In the genomic region with DNA sequence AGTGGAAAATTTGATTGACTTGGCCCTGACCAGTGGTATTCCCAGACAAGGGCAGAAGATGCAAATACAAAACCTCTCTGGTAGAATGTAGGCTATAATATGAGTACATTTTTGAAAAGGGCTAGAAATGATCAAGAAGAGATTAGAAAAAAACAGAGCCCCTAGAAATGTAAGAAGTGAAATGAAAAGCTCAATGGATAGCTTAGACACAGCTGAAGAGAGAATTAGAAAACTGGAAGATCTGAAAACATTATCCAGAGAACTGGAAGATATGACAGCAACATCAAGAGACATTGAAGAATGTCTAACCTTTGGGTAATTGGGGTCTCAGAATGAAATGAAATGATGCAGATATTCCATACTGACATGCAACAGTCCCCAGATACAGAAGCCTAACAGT, we compare ENCODE assay signal across 2 cellular contexts.
TF ChIP-seq lines count a peak whose summit lies in the region.

No MANE protein-coding gene starts in this region.

TF ChIP-seq in SK-N-SH, 30 proteins besides CTCF, POLR2A, EP300 and RAD21 (continued from another document):
- TF ChIP-seq MAX (IDR thresholded peaks at IDR 0.05; ENCODE audit: low read depth) (no peak), SMC3 (IDR thresholded peaks at IDR 0.05; ENCODE audit: low read depth, low read length) (no peak), SIN3A (IDR thresholded peaks at IDR 0.05; ENCODE audit: borderline replicate concordance, low read depth, low read length) (no peak), CHD2 (IDR thresholded peaks at IDR 0.05; ENCODE audit: low read length, partially characterized antibody) (no peak), NFIC (IDR thresholded peaks at IDR 0.05; ENCODE audit: borderline replicate concordance) (no peak), PBX3 (IDR thresholded peaks at IDR 0.05) (no peak)
- TF ChIP-seq, protein P1, sequence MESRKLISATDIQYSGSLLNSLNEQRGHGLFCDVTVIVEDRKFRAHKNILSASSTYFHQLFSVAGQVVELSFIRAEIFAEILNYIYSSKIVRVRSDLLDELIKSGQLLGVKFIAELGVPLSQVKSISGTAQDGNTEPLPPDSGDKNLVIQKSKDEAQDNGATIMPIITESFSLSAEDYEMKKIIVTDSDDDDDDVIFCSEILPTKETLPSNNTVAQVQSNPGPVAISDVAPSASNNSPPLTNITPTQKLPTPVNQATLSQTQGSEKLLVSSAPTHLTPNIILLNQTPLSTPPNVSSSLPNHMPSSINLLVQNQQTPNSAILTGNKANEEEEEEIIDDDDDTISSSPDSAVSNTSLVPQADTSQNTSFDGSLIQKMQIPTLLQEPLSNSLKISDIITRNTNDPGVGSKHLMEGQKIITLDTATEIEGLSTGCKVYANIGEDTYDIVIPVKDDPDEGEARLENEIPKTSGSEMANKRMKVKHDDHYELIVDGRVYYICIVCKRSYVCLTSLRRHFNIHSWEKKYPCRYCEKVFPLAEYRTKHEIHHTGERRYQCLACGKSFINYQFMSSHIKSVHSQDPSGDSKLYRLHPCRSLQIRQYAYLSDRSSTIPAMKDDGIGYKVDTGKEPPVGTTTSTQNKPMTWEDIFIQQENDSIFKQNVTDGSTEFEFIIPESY (IDR thresholded peaks at IDR 0.05; ENCODE audit: borderline replicate concordance, low read depth): no peak
- TF ChIP-seq, protein P2, sequence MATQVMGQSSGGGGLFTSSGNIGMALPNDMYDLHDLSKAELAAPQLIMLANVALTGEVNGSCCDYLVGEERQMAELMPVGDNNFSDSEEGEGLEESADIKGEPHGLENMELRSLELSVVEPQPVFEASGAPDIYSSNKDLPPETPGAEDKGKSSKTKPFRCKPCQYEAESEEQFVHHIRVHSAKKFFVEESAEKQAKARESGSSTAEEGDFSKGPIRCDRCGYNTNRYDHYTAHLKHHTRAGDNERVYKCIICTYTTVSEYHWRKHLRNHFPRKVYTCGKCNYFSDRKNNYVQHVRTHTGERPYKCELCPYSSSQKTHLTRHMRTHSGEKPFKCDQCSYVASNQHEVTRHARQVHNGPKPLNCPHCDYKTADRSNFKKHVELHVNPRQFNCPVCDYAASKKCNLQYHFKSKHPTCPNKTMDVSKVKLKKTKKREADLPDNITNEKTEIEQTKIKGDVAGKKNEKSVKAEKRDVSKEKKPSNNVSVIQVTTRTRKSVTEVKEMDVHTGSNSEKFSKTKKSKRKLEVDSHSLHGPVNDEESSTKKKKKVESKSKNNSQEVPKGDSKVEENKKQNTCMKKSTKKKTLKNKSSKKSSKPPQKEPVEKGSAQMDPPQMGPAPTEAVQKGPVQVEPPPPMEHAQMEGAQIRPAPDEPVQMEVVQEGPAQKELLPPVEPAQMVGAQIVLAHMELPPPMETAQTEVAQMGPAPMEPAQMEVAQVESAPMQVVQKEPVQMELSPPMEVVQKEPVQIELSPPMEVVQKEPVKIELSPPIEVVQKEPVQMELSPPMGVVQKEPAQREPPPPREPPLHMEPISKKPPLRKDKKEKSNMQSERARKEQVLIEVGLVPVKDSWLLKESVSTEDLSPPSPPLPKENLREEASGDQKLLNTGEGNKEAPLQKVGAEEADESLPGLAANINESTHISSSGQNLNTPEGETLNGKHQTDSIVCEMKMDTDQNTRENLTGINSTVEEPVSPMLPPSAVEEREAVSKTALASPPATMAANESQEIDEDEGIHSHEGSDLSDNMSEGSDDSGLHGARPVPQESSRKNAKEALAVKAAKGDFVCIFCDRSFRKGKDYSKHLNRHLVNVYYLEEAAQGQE (IDR thresholded peaks at IDR 0.05; ENCODE audit: low read depth, low read length): no peak
TF ChIP-seq in SK-N-SH: peak in this region for 0.

TF ChIP-seq in K562, 482 proteins besides CTCF, POLR2A, EP300 and RAD21 (continued from another document and continues in another):
- TF ChIP-seq TFE3 (CRISPR knock-in tag; IDR thresholded peaks at IDR 0.05) (no peak), MCM7 (IDR thresholded peaks at IDR 0.05) (no peak), RBM25 (IDR thresholded peaks at IDR 0.05; ENCODE audit: low read depth, low read length, severe bottlenecking) (peak; percentile 53), CCAR2 (IDR thresholded peaks at IDR 0.05; ENCODE audit: low read depth, low read length) (no peak), PPARD (CRISPR knock-in tag; IDR thresholded peaks at IDR 0.05) (no peak), CREM (IDR thresholded peaks at IDR 0.05; ENCODE audit: low read depth) (no peak), ZFP30 (CRISPR knock-in tag; IDR thresholded peaks at IDR 0.05; ENCODE audit: borderline replicate concordance) (peak; percentile 81; the same call in 1 of the 2 replicates), ZBTB12 (CRISPR knock-in tag; IDR thresholded peaks at IDR 0.05) (no peak), RB1 (IDR thresholded peaks at IDR 0.05; ENCODE audit: low read depth) (no peak), ZNF507 (tag; conservative IDR thresholded peaks at IDR 0.05) (no peak; the same call in 1 of the 2 replicates), HSF4 (CRISPR knock-in tag; IDR thresholded peaks at IDR 0.05; ENCODE audit: borderline replicate concordance) (no peak), ETV1 (tag; conservative IDR thresholded peaks at IDR 0.05; ENCODE audit: low read depth) (no peak), KDM5B (IDR thresholded peaks at IDR 0.05; ENCODE audit: insufficient replicate concordance, low read depth, low read length) (no peak)
- TF ChIP-seq, protein P3, sequence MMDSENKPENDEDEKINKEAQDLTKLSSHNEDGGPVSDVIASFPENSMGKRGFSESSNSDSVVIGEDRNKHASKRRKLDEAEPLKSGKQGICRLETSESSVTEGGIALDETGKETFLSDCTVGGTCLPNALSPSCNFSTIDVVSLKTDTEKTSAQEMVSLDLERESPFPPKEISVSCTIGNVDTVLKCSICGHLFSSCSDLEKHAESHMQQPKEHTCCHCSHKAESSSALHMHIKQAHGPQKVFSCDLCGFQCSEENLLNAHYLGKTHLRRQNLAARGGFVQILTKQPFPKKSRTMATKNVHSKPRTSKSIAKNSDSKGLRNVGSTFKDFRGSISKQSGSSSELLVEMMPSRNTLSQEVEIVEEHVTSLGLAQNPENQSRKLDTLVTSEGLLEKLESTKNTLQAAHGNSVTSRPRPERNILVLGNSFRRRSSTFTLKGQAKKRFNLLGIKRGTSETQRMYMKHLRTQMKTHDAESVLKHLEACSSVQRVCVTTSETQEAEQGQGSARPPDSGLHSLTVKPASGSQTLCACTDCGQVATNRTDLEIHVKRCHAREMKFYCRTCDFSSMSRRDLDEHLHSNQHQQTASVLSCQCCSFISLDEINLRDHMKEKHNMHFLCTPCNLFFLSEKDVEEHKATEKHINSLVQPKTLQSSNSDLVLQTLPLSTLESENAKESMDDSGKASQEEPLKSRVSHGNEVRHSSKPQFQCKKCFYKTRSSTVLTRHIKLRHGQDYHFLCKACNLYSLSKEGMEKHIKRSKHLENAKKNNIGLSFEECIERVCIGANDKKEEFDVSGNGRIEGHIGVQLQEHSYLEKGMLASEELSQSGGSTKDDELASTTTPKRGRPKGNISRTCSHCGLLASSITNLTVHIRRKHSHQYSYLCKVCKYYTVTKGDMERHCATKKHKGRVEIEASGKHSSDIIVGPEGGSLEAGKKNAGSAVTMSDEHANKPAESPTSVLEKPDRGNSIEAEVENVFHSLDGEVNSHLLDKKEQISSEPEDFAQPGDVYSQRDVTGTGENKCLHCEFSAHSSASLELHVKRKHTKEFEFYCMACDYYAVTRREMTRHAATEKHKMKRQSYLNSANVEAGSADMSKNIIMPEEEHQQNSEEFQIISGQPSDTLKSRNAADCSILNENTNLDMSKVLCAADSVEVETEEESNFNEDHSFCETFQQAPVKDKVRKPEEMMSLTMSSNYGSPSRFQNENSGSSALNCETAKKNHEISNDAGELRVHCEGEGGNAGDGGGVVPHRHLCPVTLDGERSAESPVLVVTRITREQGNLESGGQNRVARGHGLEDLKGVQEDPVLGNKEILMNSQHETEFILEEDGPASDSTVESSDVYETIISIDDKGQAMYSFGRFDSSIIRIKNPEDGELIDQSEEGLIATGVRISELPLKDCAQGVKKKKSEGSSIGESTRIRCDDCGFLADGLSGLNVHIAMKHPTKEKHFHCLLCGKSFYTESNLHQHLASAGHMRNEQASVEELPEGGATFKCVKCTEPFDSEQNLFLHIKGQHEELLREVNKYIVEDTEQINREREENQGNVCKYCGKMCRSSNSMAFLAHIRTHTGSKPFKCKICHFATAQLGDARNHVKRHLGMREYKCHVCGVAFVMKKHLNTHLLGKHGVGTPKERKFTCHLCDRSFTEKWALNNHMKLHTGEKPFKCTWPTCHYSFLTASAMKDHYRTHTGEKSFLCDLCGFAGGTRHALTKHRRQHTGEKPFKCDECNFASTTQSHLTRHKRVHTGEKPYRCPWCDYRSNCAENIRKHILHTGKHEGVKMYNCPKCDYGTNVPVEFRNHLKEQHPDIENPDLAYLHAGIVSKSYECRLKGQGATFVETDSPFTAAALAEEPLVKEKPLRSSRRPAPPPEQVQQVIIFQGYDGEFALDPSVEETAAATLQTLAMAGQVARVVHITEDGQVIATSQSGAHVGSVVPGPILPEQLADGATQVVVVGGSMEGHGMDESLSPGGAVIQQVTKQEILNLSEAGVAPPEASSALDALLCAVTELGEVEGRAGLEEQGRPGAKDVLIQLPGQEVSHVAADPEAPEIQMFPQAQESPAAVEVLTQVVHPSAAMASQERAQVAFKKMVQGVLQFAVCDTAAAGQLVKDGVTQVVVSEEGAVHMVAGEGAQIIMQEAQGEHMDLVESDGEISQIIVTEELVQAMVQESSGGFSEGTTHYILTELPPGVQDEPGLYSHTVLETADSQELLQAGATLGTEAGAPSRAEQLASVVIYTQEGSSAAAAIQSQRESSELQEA (IDR thresholded peaks at IDR 0.05; ENCODE audit: low read depth): no peak
- TF ChIP-seq, protein P4, sequence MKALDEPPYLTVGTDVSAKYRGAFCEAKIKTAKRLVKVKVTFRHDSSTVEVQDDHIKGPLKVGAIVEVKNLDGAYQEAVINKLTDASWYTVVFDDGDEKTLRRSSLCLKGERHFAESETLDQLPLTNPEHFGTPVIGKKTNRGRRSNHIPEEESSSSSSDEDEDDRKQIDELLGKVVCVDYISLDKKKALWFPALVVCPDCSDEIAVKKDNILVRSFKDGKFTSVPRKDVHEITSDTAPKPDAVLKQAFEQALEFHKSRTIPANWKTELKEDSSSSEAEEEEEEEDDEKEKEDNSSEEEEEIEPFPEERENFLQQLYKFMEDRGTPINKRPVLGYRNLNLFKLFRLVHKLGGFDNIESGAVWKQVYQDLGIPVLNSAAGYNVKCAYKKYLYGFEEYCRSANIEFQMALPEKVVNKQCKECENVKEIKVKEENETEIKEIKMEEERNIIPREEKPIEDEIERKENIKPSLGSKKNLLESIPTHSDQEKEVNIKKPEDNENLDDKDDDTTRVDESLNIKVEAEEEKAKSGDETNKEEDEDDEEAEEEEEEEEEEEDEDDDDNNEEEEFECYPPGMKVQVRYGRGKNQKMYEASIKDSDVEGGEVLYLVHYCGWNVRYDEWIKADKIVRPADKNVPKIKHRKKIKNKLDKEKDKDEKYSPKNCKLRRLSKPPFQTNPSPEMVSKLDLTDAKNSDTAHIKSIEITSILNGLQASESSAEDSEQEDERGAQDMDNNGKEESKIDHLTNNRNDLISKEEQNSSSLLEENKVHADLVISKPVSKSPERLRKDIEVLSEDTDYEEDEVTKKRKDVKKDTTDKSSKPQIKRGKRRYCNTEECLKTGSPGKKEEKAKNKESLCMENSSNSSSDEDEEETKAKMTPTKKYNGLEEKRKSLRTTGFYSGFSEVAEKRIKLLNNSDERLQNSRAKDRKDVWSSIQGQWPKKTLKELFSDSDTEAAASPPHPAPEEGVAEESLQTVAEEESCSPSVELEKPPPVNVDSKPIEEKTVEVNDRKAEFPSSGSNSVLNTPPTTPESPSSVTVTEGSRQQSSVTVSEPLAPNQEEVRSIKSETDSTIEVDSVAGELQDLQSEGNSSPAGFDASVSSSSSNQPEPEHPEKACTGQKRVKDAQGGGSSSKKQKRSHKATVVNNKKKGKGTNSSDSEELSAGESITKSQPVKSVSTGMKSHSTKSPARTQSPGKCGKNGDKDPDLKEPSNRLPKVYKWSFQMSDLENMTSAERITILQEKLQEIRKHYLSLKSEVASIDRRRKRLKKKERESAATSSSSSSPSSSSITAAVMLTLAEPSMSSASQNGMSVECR (CRISPR knock-in tag; IDR thresholded peaks at IDR 0.05): no peak
- TF ChIP-seq, protein P5, sequence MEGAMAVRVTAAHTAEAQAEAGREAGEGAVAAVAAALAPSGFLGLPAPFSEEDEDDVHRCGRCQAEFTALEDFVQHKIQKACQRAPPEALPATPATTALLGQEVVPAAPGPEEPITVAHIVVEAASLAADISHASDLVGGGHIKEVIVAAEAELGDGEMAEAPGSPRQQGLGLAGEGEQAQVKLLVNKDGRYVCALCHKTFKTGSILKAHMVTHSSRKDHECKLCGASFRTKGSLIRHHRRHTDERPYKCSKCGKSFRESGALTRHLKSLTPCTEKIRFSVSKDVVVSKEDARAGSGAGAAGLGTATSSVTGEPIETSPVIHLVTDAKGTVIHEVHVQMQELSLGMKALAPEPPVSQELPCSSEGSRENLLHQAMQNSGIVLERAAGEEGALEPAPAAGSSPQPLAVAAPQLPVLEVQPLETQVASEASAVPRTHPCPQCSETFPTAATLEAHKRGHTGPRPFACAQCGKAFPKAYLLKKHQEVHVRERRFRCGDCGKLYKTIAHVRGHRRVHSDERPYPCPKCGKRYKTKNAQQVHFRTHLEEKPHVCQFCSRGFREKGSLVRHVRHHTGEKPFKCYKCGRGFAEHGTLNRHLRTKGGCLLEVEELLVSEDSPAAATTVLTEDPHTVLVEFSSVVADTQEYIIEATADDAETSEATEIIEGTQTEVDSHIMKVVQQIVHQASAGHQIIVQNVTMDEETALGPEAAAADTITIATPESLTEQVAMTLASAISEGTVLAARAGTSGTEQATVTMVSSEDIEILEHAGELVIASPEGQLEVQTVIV (CRISPR knock-in tag; IDR thresholded peaks at IDR 0.05; ENCODE audit: borderline replicate concordance): no peak
- TF ChIP-seq, protein P6, sequence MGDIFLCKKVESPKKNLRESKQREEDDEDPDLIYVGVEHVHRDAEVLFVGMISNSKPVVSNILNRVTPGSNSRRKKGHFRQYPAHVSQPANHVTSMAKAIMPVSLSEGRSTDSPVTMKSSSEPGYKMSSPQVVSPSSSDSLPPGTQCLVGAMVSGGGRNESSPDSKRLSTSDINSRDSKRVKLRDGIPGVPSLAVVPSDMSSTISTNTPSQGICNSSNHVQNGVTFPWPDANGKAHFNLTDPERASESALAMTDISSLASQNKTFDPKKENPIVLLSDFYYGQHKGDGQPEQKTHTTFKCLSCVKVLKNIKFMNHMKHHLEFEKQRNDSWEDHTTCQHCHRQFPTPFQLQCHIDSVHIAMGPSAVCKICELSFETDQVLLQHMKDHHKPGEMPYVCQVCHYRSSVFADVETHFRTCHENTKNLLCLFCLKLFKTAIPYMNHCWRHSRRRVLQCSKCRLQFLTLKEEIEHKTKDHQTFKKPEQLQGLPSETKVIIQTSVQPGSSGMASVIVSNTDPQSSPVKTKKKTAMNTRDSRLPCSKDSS (IDR thresholded peaks at IDR 0.05; ENCODE audit: low read depth, partially characterized antibody): peak; percentile 36
